In genomic region chr9:88951143-88951542, GRCh38 we compare ENCODE assay signal across 15 cellular contexts.
"Had no signal": no experiment of that assay in that cellular context is flagged by ENCODE, and none has a peak within 500 bp of the region (broad histone marks: within the 10 kb centered on the region; RNA-seq: fewer than 3 reads in every experiment).

No MANE protein-coding gene starts in this region.

- DNase-seq: activated CD4-positive, alpha-beta memory T cell treated with anti-CD3 and anti-CD28 coated beads for 36 hours; activated CD8-positive, alpha-beta memory T cell treated with anti-CD3 and anti-CD28 coated beads, Interleukin-2, amount 50 U/mL, for 4 hours; activated gamma-delta T cell treated with Interleukin-2 at 50 U/mL for 16 hours; activated T-cell treated with anti-CD3 and anti-CD28 coated beads, Interleukin-2, amount 50 U/mL, for 72 hours; effector memory CD4-positive, alpha-beta T cell; head of caudate nucleus; nephron progenitor cell; SK-N-SH; T-helper 1 cell; transverse colon had no signal

- H3K9me3 Mint-ChIP-seq: activated CD4-positive, alpha-beta memory T cell treated with anti-CD3 and anti-CD28 coated beads for 36 hours; activated T-cell treated with anti-CD3 and anti-CD28 coated beads, Interleukin-2, amount 50 U/mL, for 72 hours; nephron progenitor cell; stimulated activated effector memory CD8-positive, alpha-beta T cell treated with anti-CD3 and anti-CD28 coated beads, Interleukin-12 subunit alpha, Interleukin-12 subunit beta, amount 100 ng/mL, for 72 hours had no signal

- H3K36me3 Mint-ChIP-seq: activated CD4-positive, alpha-beta memory T cell treated with anti-CD3 and anti-CD28 coated beads for 36 hours; stimulated activated effector memory CD8-positive, alpha-beta T cell treated with anti-CD3 and anti-CD28 coated beads, Interleukin-12 subunit alpha, Interleukin-12 subunit beta, amount 100 ng/mL, for 72 hours had no signal

- H3K9me3 ChIP-seq: ascending aorta, SK-N-SH, transverse colon had no signal

- H3K27ac ChIP-seq: ascending aorta, VCaP had no signal

- H3K4me3 ChIP-seq: ascending aorta, coronary artery, skin epidermis, transverse colon had no signal

- H3K4me1 ChIP-seq: ascending aorta had no signal

- H3K27me3 ChIP-seq: ascending aorta, transverse colon had no signal

- H3K4me2 ChIP-seq: SK-N-SH had no signal

- H3K36me3 ChIP-seq: ascending aorta, transverse colon had no signal

- H3K27ac Mint-ChIP-seq: activated CD4-positive, alpha-beta memory T cell treated with anti-CD3 and anti-CD28 coated beads for 36 hours; activated T-cell treated with anti-CD3 and anti-CD28 coated beads, Interleukin-2, amount 50 U/mL, for 72 hours; stimulated activated effector memory CD8-positive, alpha-beta T cell treated with anti-CD3 and anti-CD28 coated beads, Interleukin-12 subunit alpha, Interleukin-12 subunit beta, amount 100 ng/mL, for 72 hours had no signal

- H3K9ac ChIP-seq: SK-N-SH had no signal

- H3K4me3 Mint-ChIP-seq: activated CD4-positive, alpha-beta memory T cell treated with anti-CD3 and anti-CD28 coated beads for 36 hours; activated T-cell treated with anti-CD3 and anti-CD28 coated beads, Interleukin-2, amount 50 U/mL, for 72 hours; nephron progenitor cell; stimulated activated effector memory CD8-positive, alpha-beta T cell treated with anti-CD3 and anti-CD28 coated beads, Interleukin-12 subunit alpha, Interleukin-12 subunit beta, amount 100 ng/mL, for 72 hours had no signal

- ATAC-seq: activated T-cell treated with anti-CD3 and anti-CD28 coated beads, Interleukin-2, amount 50 U/mL, for 72 hours; stimulated activated effector memory CD8-positive, alpha-beta T cell treated with anti-CD3 and anti-CD28 coated beads, Interleukin-12 subunit alpha, Interleukin-12 subunit beta, amount 100 ng/mL, for 72 hours had no signal
